Comparison of ENCODE assay signal across 10 cellular contexts in the genomic region with DNA sequence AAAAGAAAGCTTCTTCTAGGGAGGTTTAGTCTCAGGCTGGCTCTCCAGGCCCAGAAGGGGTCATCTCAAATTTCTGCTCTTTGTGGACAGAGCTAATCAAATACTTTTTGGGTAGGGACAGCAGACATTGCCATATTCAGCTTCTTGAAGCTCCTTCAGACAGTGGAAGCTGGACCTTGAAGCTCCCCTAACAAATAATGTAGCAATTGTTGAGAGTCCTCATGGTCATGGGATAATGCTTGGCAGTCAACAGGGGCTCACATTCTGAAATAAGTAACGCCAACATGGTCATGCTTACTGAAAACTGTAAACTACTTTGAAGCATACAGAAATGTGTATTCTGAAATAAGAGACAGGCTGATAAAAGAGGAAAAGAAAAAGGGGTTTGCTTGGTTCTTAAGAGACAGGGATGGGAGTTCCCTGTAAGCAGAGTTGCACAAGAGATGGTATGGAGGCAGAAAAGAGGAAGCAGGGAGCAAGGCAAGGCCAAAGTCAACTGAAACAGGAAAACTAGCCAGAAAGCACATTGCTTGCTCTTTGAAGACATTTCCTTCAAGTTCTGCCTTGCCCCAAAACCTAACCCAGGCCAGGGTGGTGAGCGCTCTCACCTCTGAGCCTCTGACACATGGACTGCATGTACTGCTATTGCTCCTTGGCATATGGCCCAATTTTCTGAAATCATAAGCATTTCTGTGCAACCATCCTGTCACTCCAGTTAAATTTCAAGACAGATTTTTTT. TPM values are rescaled to one million over a fixed set of nuclear protein-coding genes. Genes with fewer than 3 reads are reported as not detected.
DNase-seq lines count a peak whose midpoint lies in the region; ATAC-seq and TF ChIP-seq lines count a peak whose summit lies in the region.
"Had no signal": no experiment of that assay in that cellular context is flagged by ENCODE, and none has a peak within 500 bp of the region (broad histone marks: within the 10 kb centered on the region; RNA-seq: fewer than 3 reads in every experiment).

No MANE protein-coding gene starts in this region.

- peaks cover 27% of the 10 kb centered on the region for H3K4me1 ChIP-seq in DOHH2 (ENCODE audit: control insufficient read depth, low read length)
- H3K4me1 ChIP-seq in right lobe of liver, result no peaks in the 10 kb centered on the region

- H3K4me2 ChIP-seq in DOHH2 (ENCODE audit: low read length), result peak overlapping the region; percentile 30

- peaks cover 10% of the 10 kb centered on the region; the same call in 1 of the 2 replicates for H3K9me3 ChIP-seq in DOHH2 (ENCODE audit: control insufficient read depth, insufficient read depth, low read length)
- no peaks in the 10 kb centered on the region for H3K9me3 ChIP-seq in right lobe of liver

- peaks cover 22% of the 10 kb centered on the region for H3K9me3 Mint-ChIP-seq in activated T-helper 2 cell treated with anti-CD3 and anti-CD28 coated beads, Interferon-gamma antibody, Interleukin-2, Interleukin-4, amounts not matched to agents 10 μg/mL and 5 μg/mL and 100 μg/mL, durations not matched to agents 14 hours and 24 hours and 36 hours
- H3K9me3 Mint-ChIP-seq: activated naive CD4-positive, alpha-beta T cell treated with anti-CD3 and anti-CD28 coated beads, Interleukin-2, amount 50 U/mL, for 24 hours; naive thymus-derived CD8-positive, alpha-beta T cell had no signal

- TF ChIP-seq CTCF in DOHH2 (IDR thresholded peaks at IDR 0.05; ENCODE audit: low read depth, low read length, poor library complexity, severe bottlenecking) (no peak), right lobe of liver (IDR thresholded peaks at IDR 0.05) (no peak)

- peaks cover 71% of the 10 kb centered on the region for H3K36me3 Mint-ChIP-seq in activated T-helper 2 cell treated with anti-CD3 and anti-CD28 coated beads, Interferon-gamma antibody, Interleukin-2, Interleukin-4, amounts not matched to agents 10 μg/mL and 5 μg/mL and 100 μg/mL, durations not matched to agents 14 hours and 24 hours and 36 hours (ENCODE audit: low read depth)

- no peak overlapping the region for H3K4me3 Mint-ChIP-seq in activated T-helper 2 cell treated with anti-CD3 and anti-CD28 coated beads, Interferon-gamma antibody, Interleukin-2, Interleukin-4, amounts not matched to agents 10 μg/mL and 5 μg/mL and 100 μg/mL, durations not matched to agents 14 hours and 24 hours and 36 hours (ENCODE audit: low read depth)
- H3K4me3 Mint-ChIP-seq: activated naive CD4-positive, alpha-beta T cell treated with anti-CD3 and anti-CD28 coated beads, Interleukin-2, amount 50 U/mL, for 24 hours; naive thymus-derived CD8-positive, alpha-beta T cell had no signal

- 79% methylated on average over 1 of the region's 2 CpGs for WGBS in right lobe of liver (ENCODE audit: insufficient coverage, low coverage, low lambda C conversion rate, missing lambda C conversion rate)

- H3K4me3 ChIP-seq in DOHH2 (ENCODE audit: low read length) (no peak overlapping the region), right lobe of liver (no peak overlapping the region)

- no peak for DNase-seq in activated T-helper 2 cell treated with anti-CD3 and anti-CD28 coated beads, Interferon-gamma antibody, Interleukin-2, Interleukin-4, amounts not matched to agents 10 μg/mL and 5 μg/mL and 100 μg/mL, durations not matched to agents 14 hours and 24 hours and 36 hours (ENCODE audit: low spot score)
- DNase-seq in right lobe of liver (no peak), NCI-H446 treated with DMSO at 0.1 percent for 48 hours (lab: John Stamatoyannopoulos, UW) (no peak), 8988T (no peak), NCI-H774 (lab: John Stamatoyannopoulos, UW) (no peak)
- DNase-seq in activated effector memory CD4-positive, alpha-beta T cell treated with Interleukin-2 at 50 U/mL for 16 hours, result no peak
- DNase-seq: naive thymus-derived CD8-positive, alpha-beta T cell had no signal

- H3K27me3 ChIP-seq in DOHH2 (ENCODE audit: control insufficient read depth, low read length) (no peaks in the 10 kb centered on the region), right lobe of liver (no peaks in the 10 kb centered on the region)

- no peaks in the 10 kb centered on the region for H3K79me2 ChIP-seq in DOHH2 (ENCODE audit: control insufficient read depth, low read length)

- H3K4me1 Mint-ChIP-seq in activated T-helper 2 cell treated with anti-CD3 and anti-CD28 coated beads, Interferon-gamma antibody, Interleukin-2, Interleukin-4, amounts not matched to agents 10 μg/mL and 5 μg/mL and 100 μg/mL, durations not matched to agents 14 hours and 24 hours and 36 hours (ENCODE audit: low read depth), result peaks cover 54% of the 10 kb centered on the region

- intact Hi-C loops in activated T-helper 2 cell treated with anti-CD3 and anti-CD28 coated beads, Interferon-gamma antibody, Interleukin-2, Interleukin-4, amounts not matched to agents 10 μg/mL and 5 μg/mL and 100 μg/mL, durations not matched to agents 14 hours and 24 hours and 36 hours (cut with micrococcal nuclease), result no loop called here
- intact Hi-C loops in right lobe of liver (cut with DNase I), result no loop called here

- H3K9me2 ChIP-seq in DOHH2 (replicated peaks; ENCODE audit: control insufficient read depth, low read length), result no peaks in the 10 kb centered on the region

- H3F3A ChIP-seq in DOHH2 (ENCODE audit: control insufficient read depth, insufficient read depth), result peaks cover 4% of the 10 kb centered on the region; the same call in 1 of the 2 replicates

- ATAC-seq in HG03064 (IDR thresholded peaks at IDR 0.05; ENCODE audit: low read depth, unreplicated experiment) (peak; percentile 43), right lobe of liver (peak; percentile 65 to 83 (median 72))

- no peak for TF ChIP-seq POLR2A in right lobe of liver (IDR thresholded peaks at IDR 0.05)

- peak overlapping the region; percentile 36 for H3K27ac Mint-ChIP-seq in activated T-helper 2 cell treated with anti-CD3 and anti-CD28 coated beads, Interferon-gamma antibody, Interleukin-2, Interleukin-4, amounts not matched to agents 10 μg/mL and 5 μg/mL and 100 μg/mL, durations not matched to agents 14 hours and 24 hours and 36 hours
- H3K27ac Mint-ChIP-seq: activated naive CD4-positive, alpha-beta T cell treated with anti-CD3 and anti-CD28 coated beads, Interleukin-2, amount 50 U/mL, for 24 hours had no signal

- H3K27me3 Mint-ChIP-seq in activated T-helper 2 cell treated with anti-CD3 and anti-CD28 coated beads, Interferon-gamma antibody, Interleukin-2, Interleukin-4, amounts not matched to agents 10 μg/mL and 5 μg/mL and 100 μg/mL, durations not matched to agents 14 hours and 24 hours and 36 hours (ENCODE audit: low read depth), result no peaks in the 10 kb centered on the region
- H3K27me3 Mint-ChIP-seq: activated naive CD4-positive, alpha-beta T cell treated with anti-CD3 and anti-CD28 coated beads, Interleukin-2, amount 50 U/mL, for 24 hours; naive thymus-derived CD8-positive, alpha-beta T cell had no signal

- H3K36me3 ChIP-seq in DOHH2 (ENCODE audit: control insufficient read depth, low read length), result peaks cover 20% of the 10 kb centered on the region
- H3K36me3 ChIP-seq in right lobe of liver, result no peaks in the 10 kb centered on the region

- H4K20me1 ChIP-seq in DOHH2 (ENCODE audit: control insufficient read depth, insufficient read depth, low read depth, low read length), result no peaks in the 10 kb centered on the region

- H3K27ac ChIP-seq in DOHH2 (ENCODE audit: low read depth, low read length) (peak overlapping the region; percentile 29), right lobe of liver (peak overlapping the region in 1 of 3 donors; percentile 8)

RNA-seq across cellular contexts. Expression of a gene that starts 53.1 kb away (rescaled TPM):
- total RNA-seq in activated T-helper 2 cell treated with anti-CD3 and anti-CD28 coated beads, Interferon-gamma antibody, Interleukin-2, Interleukin-4, amounts not matched to agents 10 μg/mL and 5 μg/mL and 100 μg/mL, durations not matched to agents 14 hours and 24 hours and 36 hours, result 134 and 135 TPM in 2 replicates
- 10 to 100 TPM; 21.6 to 31.6 (median 25.3) TPM for total RNA-seq in right lobe of liver
